ENCODE assay signal across 26 cellular contexts in genomic region chr7:119713606-119714005, GRCh38.
"Had no signal": no experiment of that assay in that cellular context is flagged by ENCODE, and none has a peak within 500 bp of the region (broad histone marks: within the 10 kb centered on the region; RNA-seq: fewer than 3 reads in every experiment).

No MANE protein-coding gene starts in this region.

- ATAC-seq: HepG2, Panc1, T-cell had no signal

- H3K36me3 ChIP-seq: MG63, SJSA1 had no signal

- H3K27ac ChIP-seq: SJSA1 had no signal

- DNase-seq: IMR-90, Karpas-422, KG1, MG63, NCI-H1092, NCI-H1105 treated with DMSO at 0.1 percent for 48 hours, NCI-H1417 treated with DMSO at 0.1 percent for 48 hours, NCI-H146, NCI-H187, NCI-H2029, NCI-H2081 treated with DMSO at 0.1 percent for 48 hours, NCI-H2171, NCI-H226, NCI-H446, NCI-H510A, NCI-H524 treated with DMSO at 0.1 percent for 48 hours, NCI-H69, NCI-H774, Right ventricle myocardium superior, RPMI8226, SIG-M5, SW 1271, T-cell had no signal

- H3K4me1 ChIP-seq: SJSA1 had no signal

- H3K4me3 ChIP-seq: MG63, SJSA1 had no signal

- H3K27me3 ChIP-seq: MG63, SJSA1 had no signal

- H3K9me3 ChIP-seq: MG63 had no signal
